ENCODE assay signal across 8 cellular contexts in the genomic region with DNA sequence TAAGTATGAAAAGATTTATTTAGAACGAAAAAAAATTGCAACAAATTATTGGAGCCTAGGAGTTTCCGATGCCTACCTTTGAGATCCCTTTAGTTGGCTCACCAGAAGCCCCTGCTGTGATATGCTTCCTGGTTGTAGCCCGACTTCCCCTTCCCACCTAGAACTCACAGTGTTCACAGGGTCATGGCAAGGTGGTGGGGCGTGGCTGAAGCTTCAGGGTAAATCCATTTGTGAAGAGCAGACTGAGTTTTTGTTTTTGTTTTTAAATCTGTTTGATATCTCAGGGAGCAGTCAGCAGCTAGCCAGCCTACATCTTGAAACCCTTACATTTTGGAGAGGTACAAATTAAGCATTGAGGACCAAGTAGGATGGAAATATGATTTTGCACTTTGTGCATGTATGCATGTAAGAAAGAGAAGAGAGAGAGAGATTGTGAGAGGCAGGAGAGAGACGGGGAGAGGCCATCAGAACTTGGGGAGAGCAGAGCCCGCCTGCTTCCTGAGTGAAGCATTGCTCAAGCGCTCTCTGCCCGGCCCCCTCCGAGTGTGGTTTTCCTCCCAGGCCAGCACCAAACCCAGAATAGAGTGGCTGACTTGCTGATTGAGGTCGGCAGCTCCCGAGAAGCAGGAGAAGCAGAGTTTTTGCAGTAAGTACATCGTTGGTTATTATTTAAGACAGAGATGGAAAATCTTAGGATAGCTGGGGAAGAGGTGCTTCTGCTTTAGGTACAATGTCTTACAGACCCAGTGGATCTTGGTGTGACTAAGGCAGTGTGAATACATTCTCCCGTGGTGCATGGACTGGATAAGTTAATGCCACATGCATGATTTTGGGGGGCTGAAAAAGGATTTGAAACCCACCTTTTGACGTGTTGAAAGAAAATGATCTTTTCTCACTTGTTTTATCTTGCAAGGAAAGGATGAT.
DNase-seq lines count a peak whose midpoint lies in the region; ATAC-seq and TF ChIP-seq lines count a peak whose summit lies in the region.

No MANE protein-coding gene starts in this region.

- H3K4me3 ChIP-seq in adipocyte (ENCODE audit: low read length) (peak overlapping the region; percentile 77), thoracic aorta (peak overlapping the region; percentile 59)

- H3K36me3 Mint-ChIP-seq in memory B cell, result no peaks in the 10 kb centered on the region

- peak overlapping the region; percentile 82 for H3K9ac ChIP-seq in adipocyte (ENCODE audit: low read length)

- no peak overlapping the region for H3K27ac Mint-ChIP-seq in memory B cell

- DNase-seq in NOMO-1 treated with dmso at 0.1 percent for 144 hours (lab: John Stamatoyannopoulos, UW; ENCODE audit: unreplicated experiment) (peak; percentile 84), adipocyte (ENCODE audit: low read depth) (peak; percentile 41), memory B cell (ENCODE audit: low spot score in 2 of 2) (no peak), thoracic aorta (ENCODE audit: low spot score) (no peak), H4 (ENCODE audit: low spot score) (no peak)

- H3K9me3 ChIP-seq in adipocyte (ENCODE audit: control insufficient read depth, low read length) (no peaks in the 10 kb centered on the region), thoracic aorta (no peaks in the 10 kb centered on the region)

- H3K36me3 ChIP-seq in adipocyte (ENCODE audit: control insufficient read depth, insufficient read depth, low read length, severe bottlenecking) (no peaks in the 10 kb centered on the region), thoracic aorta (no peaks in the 10 kb centered on the region)

- peaks cover 14% of the 10 kb centered on the region for H3K4me1 Mint-ChIP-seq in memory B cell

- peak overlapping the region; percentile 72 for H3K4me3 Mint-ChIP-seq in memory B cell

- no peak for TF ChIP-seq CTCF in thoracic aorta (IDR thresholded peaks at IDR 0.05)

- peak; percentile 48 for ATAC-seq in GM19397 (IDR thresholded peaks at IDR 0.05; ENCODE audit: unreplicated experiment)
- ATAC-seq in memory B cell (ENCODE audit: low read depth), result peak; percentile 73
- no peak for ATAC-seq in thoracic aorta (ENCODE audit: insufficient number of reproducible peaks, low FRiP score, low read depth)
- ATAC-seq in GM21381 (IDR thresholded peaks at IDR 0.05; ENCODE audit: unreplicated experiment), result no peak
- no peak for ATAC-seq in GM19452 (IDR thresholded peaks at IDR 0.05; ENCODE audit: unreplicated experiment)

- peak overlapping the region; percentile 70 to 78 for H3K27ac ChIP-seq in thoracic aorta

- no peaks in the 10 kb centered on the region for H3K9me3 Mint-ChIP-seq in memory B cell

- peaks cover 8% of the 10 kb centered on the region for H3K27me3 Mint-ChIP-seq in memory B cell

- H3K27me3 ChIP-seq in adipocyte (replicated peaks; ENCODE audit: control insufficient read depth, insufficient read depth, low read length), result no peaks in the 10 kb centered on the region
- no peaks in the 10 kb centered on the region for H3K27me3 ChIP-seq in thoracic aorta (replicated peaks; ENCODE audit: insufficient read depth)

- peaks cover 33% of the 10 kb centered on the region for H3K4me1 ChIP-seq in adipocyte (ENCODE audit: control insufficient read depth, insufficient read depth, low read length)
- peaks cover 36 to 59% of the 10 kb centered on the region in 2 donors for H3K4me1 ChIP-seq in thoracic aorta (ENCODE audit: control insufficient read depth in 1 of 2, low read depth in 2 of 2)

Comparison
In these comparisons a context has a peak if more than half of its experiments do, and no peak if none do; other contexts are left out.
1. ATAC-seq: peak in GM19397 (single experiment) and memory B cell (single experiment); none in thoracic aorta (single experiment), GM21381 (single experiment) and GM19452 (single experiment).
2. DNase-seq: peak in NOMO-1 treated with dmso at 0.1 percent for 144 hours (single experiment) and adipocyte (single experiment); none in memory B cell (0 of 2), thoracic aorta (single experiment) and H4 (single experiment).